32 cellular contexts compared by ENCODE assay signal in genomic region chr16:89744813-89745212, GRCh38. TPM values are rescaled to one million over a fixed set of nuclear protein-coding genes. Genes with fewer than 3 reads are reported as not detected.
DNase-seq lines count a peak whose midpoint lies in the region; ATAC-seq and TF ChIP-seq lines count a peak whose summit lies in the region.
"Had no signal": no experiment of that assay in that cellular context is flagged by ENCODE, and none has a peak within 500 bp of the region (broad histone marks: within the 10 kb centered on the region; RNA-seq: fewer than 3 reads in every experiment).

No MANE protein-coding gene starts in this region.

- H4K20me1 ChIP-seq in KMS-11 (ENCODE audit: insufficient read depth), result no peaks in the 10 kb centered on the region

- TF ChIP-seq CTCF in CD4-positive, alpha-beta T cell (IDR thresholded peaks at IDR 0.05), result no peak
- TF ChIP-seq CTCF in KMS-11 (conservative IDR thresholded peaks at IDR 0.05; ENCODE audit: low read depth, low read length), result no peak
- TF ChIP-seq CTCF in heart left ventricle (IDR thresholded peaks at IDR 0.05), result no peak
- no peak for TF ChIP-seq CTCF in nephron progenitor cell (IDR thresholded peaks at IDR 0.05)

- intact Hi-C loops in CD4-positive, alpha-beta T cell (cut with DNase I, micrococcal nuclease), result loop anchor here in 1 of 2 experiments (5.0 kb wide), 1 partner anchor 37 kb away; no protein-coding TSS in a partner anchor
- intact Hi-C loops in heart left ventricle (cut with DNase I), result no loop called here

- H3K4me3 Mint-ChIP-seq in CD4-positive, alpha-beta T cell, result no peak overlapping the region
- no peak overlapping the region for H3K4me3 Mint-ChIP-seq in nephron progenitor cell
- H3K4me3 Mint-ChIP-seq: activated CD4-positive, alpha-beta memory T cell treated with anti-CD3 and anti-CD28 coated beads for 36 hours; activated naive CD4-positive, alpha-beta T cell treated with anti-CD3 and anti-CD28 coated beads, Interleukin-2, amount 50 U/mL, for 24 hours; activated T-helper 17 cell treated with anti-CD3 and anti-CD28 coated beads, Interleukin-2, amount 50 U/mL, for 72 hours; effector memory CD8-positive, alpha-beta T cell; mesothelial cell of epicardium; T-helper 2 cell treated with Interferon-gamma antibody and Interleukin-4, amounts not matched to agents 5 μg/mL and 100 μg/mL, for 36 hours had no signal

- no peaks in the 10 kb centered on the region for H3K27me3 Mint-ChIP-seq in CD4-positive, alpha-beta T cell
- no peaks in the 10 kb centered on the region for H3K27me3 Mint-ChIP-seq in nephron progenitor cell (ENCODE audit: low read depth, poor library complexity)
- H3K27me3 Mint-ChIP-seq: activated CD4-positive, alpha-beta memory T cell treated with anti-CD3 and anti-CD28 coated beads for 36 hours; activated naive CD4-positive, alpha-beta T cell treated with anti-CD3 and anti-CD28 coated beads, Interleukin-2, amount 50 U/mL, for 24 hours; activated T-helper 17 cell treated with anti-CD3 and anti-CD28 coated beads, Interleukin-2, amount 50 U/mL, for 72 hours; effector memory CD8-positive, alpha-beta T cell had no signal

- H3K27me3 ChIP-seq in CD4-positive, alpha-beta T cell (ENCODE audit: control insufficient read depth, insufficient read depth, low read length), result no peaks in the 10 kb centered on the region
- no peaks in the 10 kb centered on the region for H3K27me3 ChIP-seq in KMS-11 (ENCODE audit: insufficient read depth, low read depth)
- no peaks in the 10 kb centered on the region for H3K27me3 ChIP-seq in heart left ventricle
- H3K27me3 ChIP-seq: BLaER1, thyroid gland, vagina had no signal

- H3K4me1 Mint-ChIP-seq in CD4-positive, alpha-beta T cell (ENCODE audit: low read depth), result peaks cover 15% of the 10 kb centered on the region
- no peaks in the 10 kb centered on the region for H3K4me1 Mint-ChIP-seq in nephron progenitor cell
- H3K4me1 Mint-ChIP-seq: mesothelial cell of epicardium had no signal

- H3K36me3 ChIP-seq in KMS-11 (ENCODE audit: insufficient read depth) (peaks cover 5% of the 10 kb centered on the region; the same call in 1 of the 2 replicates), heart left ventricle (peaks cover 0 to 52% (median 14%) of the 10 kb centered on the region in 9 donors)

- H3K79me2 ChIP-seq in KMS-11 (ENCODE audit: insufficient read depth, low read depth), result no peaks in the 10 kb centered on the region

- no peaks in the 10 kb centered on the region for H3K9me3 ChIP-seq in CD4-positive, alpha-beta T cell (ENCODE audit: control insufficient read depth, low read length)
- H3K9me3 ChIP-seq in heart left ventricle, result no peaks in the 10 kb centered on the region
- H3K9me3 ChIP-seq: BLaER1, thyroid gland, vagina had no signal

- CTCF ChIA-PET in CD4-positive, alpha-beta T cell (lab: Charles Lee), result interaction anchor here (1.0 to 1.7 kb wide), 2 partner anchors 16 to 18 kb away, joined by 4 to 5 read pairs; no protein-coding TSS in a partner anchor

- H3K4me2 ChIP-seq in KMS-11, result 0 out of 2 replicates have a peak overlapping the region, but pooled peaks have one; percentile 64
- H3K4me2 ChIP-seq: BLaER1 had no signal

- no peak overlapping the region for H3K9ac ChIP-seq in KMS-11
- H3K9ac ChIP-seq: BLaER1 had no signal

- no peak overlapping the region for H3K27ac ChIP-seq in CD4-positive, alpha-beta T cell (ENCODE audit: low read depth, low read length)
- H3K27ac ChIP-seq in KMS-11, result peak overlapping the region; percentile 83; the same call in 1 of the 2 replicates
- no peak overlapping the region for H3K27ac ChIP-seq in heart left ventricle
- H3K27ac ChIP-seq: BLaER1, thyroid gland, vagina had no signal

- H3K36me3 Mint-ChIP-seq in CD4-positive, alpha-beta T cell (ENCODE audit: low read depth), result peaks cover 24% of the 10 kb centered on the region
- peaks cover 43% of the 10 kb centered on the region for H3K36me3 Mint-ChIP-seq in nephron progenitor cell (ENCODE audit: low read depth)
- H3K36me3 Mint-ChIP-seq: activated naive CD4-positive, alpha-beta T cell treated with anti-CD3 and anti-CD28 coated beads, Interleukin-2, amount 50 U/mL, for 24 hours had no signal

- H3K27ac Mint-ChIP-seq in CD4-positive, alpha-beta T cell, result peak overlapping the region; percentile 14
- peak overlapping the region; percentile 51 for H3K27ac Mint-ChIP-seq in nephron progenitor cell
- H3K27ac Mint-ChIP-seq: activated CD4-positive, alpha-beta memory T cell treated with anti-CD3 and anti-CD28 coated beads for 36 hours; activated naive CD4-positive, alpha-beta T cell treated with anti-CD3 and anti-CD28 coated beads, Interleukin-2, amount 50 U/mL, for 24 hours; activated T-helper 17 cell treated with anti-CD3 and anti-CD28 coated beads, Interleukin-2, amount 50 U/mL, for 72 hours; effector memory CD8-positive, alpha-beta T cell; mesothelial cell of epicardium; T-helper 2 cell treated with Interferon-gamma antibody and Interleukin-4, amounts not matched to agents 5 μg/mL and 100 μg/mL, for 36 hours had no signal

- 67 to 80% (median 77%) methylated on average over 14 to 16 of the region's 16 CpGs for WGBS in heart left ventricle, 4 donors

- DNase-seq in CD4-positive, alpha-beta T cell, result no peak
- DNase-seq in heart left ventricle (peak in 3 of 5 donors; percentile 44 to 70 (median 63)), nephron progenitor cell (no peak), GOT3 (lab: John Stamatoyannopoulos, UW) (no peak)
- DNase-seq: activated CD4-positive, alpha-beta memory T cell treated with anti-CD3 and anti-CD28 coated beads for 36 hours; activated CD4-positive, alpha-beta T cell treated with anti-CD3 and anti-CD28 coated beads for 1 hour; activated CD8-positive, alpha-beta memory T cell treated with anti-CD3 and anti-CD28 coated beads, Interleukin-2, amount 50 U/mL, for 48 hours; anterior cingulate cortex; cortex of kidney; DMS53; effector memory CD8-positive, alpha-beta T cell; erythroblast; HCEC 1CT; IMR-90; NCI-H2107; NCI-H345; NCI-H69; occipital lobe; PC-3; SHP77; small intestine; stimulated activated naive CD4-positive, alpha-beta T cell; thyroid gland had no signal

- no peak overlapping the region for H2AFZ ChIP-seq in KMS-11 (ENCODE audit: low read depth)

- TF ChIP-seq POLR2A in heart left ventricle (IDR thresholded peaks at IDR 0.05), result no peak

- H3K4me1 ChIP-seq in KMS-11 (ENCODE audit: low read depth, poor library complexity, severe bottlenecking) (peaks cover 43% of the 10 kb centered on the region), heart left ventricle (peaks cover 0 to 5% (median 0%) of the 10 kb centered on the region in 12 donors)
- H3K4me1 ChIP-seq: thyroid gland, vagina had no signal

- POLR2A ChIA-PET in CD4-positive, alpha-beta T cell (lab: Charles Lee), result interaction anchor here (1.5 to 6.9 kb wide), 2 partner anchors 21 to 39 kb away, joined by 4 to 63 read pairs; no protein-coding TSS in a partner anchor

- no peak for ATAC-seq in CD4-positive, alpha-beta T cell (ENCODE audit: poor library complexity)
- ATAC-seq in heart left ventricle, result peak; percentile 29 to 43 (median 38)
- ATAC-seq in GM21528 (IDR thresholded peaks at IDR 0.05; ENCODE audit: low FRiP score, unreplicated experiment), result no peak
- no peak for ATAC-seq in HG02970 (IDR thresholded peaks at IDR 0.05; ENCODE audit: low FRiP score, unreplicated experiment)
- ATAC-seq: activated T-helper 17 cell treated with anti-CD3 and anti-CD28 coated beads, Interleukin-2, amount 50 U/mL, for 72 hours; effector memory CD8-positive, alpha-beta T cell; PC-3 had no signal

- H3K4me3 ChIP-seq in KMS-11 (IDR thresholded peaks at IDR 0.05; ENCODE audit: insufficient read depth, low read depth, low read length) (no peak overlapping the region), heart left ventricle (no peak overlapping the region)
- H3K4me3 ChIP-seq: BLaER1, thyroid gland, vagina had no signal

- H3K9me3 Mint-ChIP-seq in CD4-positive, alpha-beta T cell, result no peaks in the 10 kb centered on the region
- H3K9me3 Mint-ChIP-seq in nephron progenitor cell, result no peaks in the 10 kb centered on the region
- H3K9me3 Mint-ChIP-seq: activated CD4-positive, alpha-beta memory T cell treated with anti-CD3 and anti-CD28 coated beads for 36 hours; activated naive CD4-positive, alpha-beta T cell treated with anti-CD3 and anti-CD28 coated beads, Interleukin-2, amount 50 U/mL, for 24 hours; activated T-helper 17 cell treated with anti-CD3 and anti-CD28 coated beads, Interleukin-2, amount 50 U/mL, for 72 hours; effector memory CD8-positive, alpha-beta T cell; mesothelial cell of epicardium; T-helper 2 cell treated with Interferon-gamma antibody and Interleukin-4, amounts not matched to agents 5 μg/mL and 100 μg/mL, for 36 hours had no signal

RNA-seq across cellular contexts. Expression of gene ZNF276, which starts 23.5 kb away (rescaled TPM):
- total RNA-seq in CD4-positive, alpha-beta T cell, result 100 to 1,000 TPM; 127 to 137 TPM
- total RNA-seq in heart left ventricle, result 10 to 100 TPM in 8 of 9 donors, 1 to 10 TPM in 1; 9.4 to 19.9 (median 12.7) TPM
- polyA plus RNA-seq in heart left ventricle, result 10 to 100 TPM; 12.2 to 14.0 TPM

RNA-seq across cellular contexts. Expression of gene VPS9D1, which starts 24.1 kb away (rescaled TPM):
- total RNA-seq in CD4-positive, alpha-beta T cell, result 10 to 100 TPM; 18.5 to 21.8 TPM
- 10 to 100 TPM in 6 of 9 donors, 1 to 10 TPM in 3; 7.6 to 17.0 (median 11.0) TPM for total RNA-seq in heart left ventricle
- polyA plus RNA-seq in heart left ventricle, result 10 to 100 TPM in 1 of 2 donors, 1 to 10 TPM in 1; 7.3 to 20.2 TPM

RNA-seq across cellular contexts. Expression of gene SPATA2L, which starts 43.3 kb away (rescaled TPM):
- 10 to 100 TPM; 26.1 to 28.3 TPM for total RNA-seq in CD4-positive, alpha-beta T cell
- total RNA-seq in heart left ventricle, result 10 to 100 TPM in 1 of 9 donors, 1 to 10 TPM in 8; 2.0 to 14.1 (median 4.0) TPM
- polyA plus RNA-seq in heart left ventricle, result 10 to 100 TPM in 1 of 2 donors, 1 to 10 TPM in 1; 1.9 to 15.0 TPM

RNA-seq across cellular contexts. Expression of gene CDK10, which starts 58.3 kb away (rescaled TPM):
- 10 to 100 TPM; 58.9 to 62.8 TPM for total RNA-seq in CD4-positive, alpha-beta T cell
- 10 to 100 TPM; 16.1 to 31.4 (median 20.0) TPM for total RNA-seq in heart left ventricle
- 10 to 100 TPM; 22.9 to 30.7 TPM for polyA plus RNA-seq in heart left ventricle

Comparison
In these comparisons a context has a peak if more than half of its experiments do, and no peak if none do; other contexts are left out.
1. ATAC-seq: peak in heart left ventricle (4 of 4); none in CD4-positive, alpha-beta T cell (single experiment), GM21528 (single experiment) and HG02970 (single experiment).
2. DNase-seq: peak in heart left ventricle (3 of 5); none in CD4-positive, alpha-beta T cell (0 of 10), nephron progenitor cell (single experiment) and GOT3 (single experiment).
3. RNA of gene ZNF276, which starts 23.5 kb away (total RNA-seq): 127 to 137 TPM in CD4-positive, alpha-beta T cell; 9.4 to 19.9 TPM in heart left ventricle; every median in the first group is over 4 times any median in the second.